In genomic region chr4:10612476-10612875, GRCh38 we compare ENCODE assay signal across 18 cellular contexts.
DNase-seq lines count a peak whose midpoint lies in the region; ATAC-seq and TF ChIP-seq lines count a peak whose summit lies in the region.
"Had no signal": no experiment of that assay in that cellular context is flagged by ENCODE, and none has a peak within 500 bp of the region (broad histone marks: within the 10 kb centered on the region; RNA-seq: fewer than 3 reads in every experiment).

No MANE protein-coding gene starts in this region.

- H2AFZ ChIP-seq in HCT116 (ENCODE audit: low read depth, low read length, poor library complexity, severe bottlenecking), result peak overlapping the region; percentile 82
- H2AFZ ChIP-seq in IMR-90 (replicated peaks; ENCODE audit: low read length, poor library complexity), result no peak overlapping the region

- no CpG with 5 or more reads among the region's 2 CpGs for WGBS in IMR-90 (ENCODE audit: extremely low coverage in 2 of 2, insufficient read length in 1 of 2), 2 experiments
- WGBS in endodermal cell (ENCODE audit: insufficient coverage in 1 of 2, insufficient read length in 1 of 2), 2 experiments, result 94 to 100% methylated on average over 1 to 2 of the region's 2 CpGs
- 86 to 100% methylated on average over 1 of the region's 2 CpGs for WGBS in mesodermal cell (ENCODE audit: insufficient coverage in 2 of 2), 2 experiments

- H3K4me1 Mint-ChIP-seq in endodermal cell, result peaks cover 21% of the 10 kb centered on the region
- no peaks in the 10 kb centered on the region for H3K4me1 Mint-ChIP-seq in WTC11
- H3K4me1 Mint-ChIP-seq: B cell, H9 had no signal

- H3K4me3 Mint-ChIP-seq in endodermal cell, result no peak overlapping the region
- no peak overlapping the region for H3K4me3 Mint-ChIP-seq in WTC11
- H3K4me3 Mint-ChIP-seq: B cell; CD8-positive, alpha-beta T cell; H9; IgD-negative memory B cell had no signal

- no peaks in the 10 kb centered on the region for H3K79me1 ChIP-seq in IMR-90 (ENCODE audit: low read depth in 1 of 2, low read length in 2 of 2)

- peak overlapping the region; percentile 29 for H2AK9ac ChIP-seq in IMR-90 (replicated peaks; ENCODE audit: low read depth, low read length, poor library complexity)

- no peaks in the 10 kb centered on the region for H3K36me3 Mint-ChIP-seq in endodermal cell (ENCODE audit: low read depth)
- H3K36me3 Mint-ChIP-seq in WTC11, result peaks cover 56% of the 10 kb centered on the region
- H3K36me3 Mint-ChIP-seq: CD8-positive, alpha-beta T cell had no signal

- POLR2A ChIA-PET in HCT116 (lab: Charles Lee) (no interaction called here), IMR-90 (lab: Charles Lee; ENCODE audit: unreplicated experiment) (no interaction called here), WTC11 (lab: Charles Lee) (no interaction called here)

- peak overlapping the region; percentile 86 for H4K91ac ChIP-seq in IMR-90 (ENCODE audit: insufficient read depth, low read depth, low read length)

- H3K9ac ChIP-seq in HCT116 (ENCODE audit: low read length) (no peak overlapping the region), IMR-90 (ENCODE audit: low read depth, low read length) (no peak overlapping the region), endodermal cell (ENCODE audit: extremely low read depth, low read length, poor library complexity, severe bottlenecking) (no peak overlapping the region)
- H3K9ac ChIP-seq: BLaER1 treated with 17β-estradiol and CSF1 and Interleukin-3, amounts not matched to agents 10 nM and 100 nM had no signal

- no TSS peak for BruUV-seq in HCT116 (replicated peaks; lab: Mats Ljungman, UMichigan)
- no TSS peak for BruUV-seq in IMR-90 (replicated peaks; lab: Mats Ljungman, UMichigan)

- H2BK120ac ChIP-seq in IMR-90 (ENCODE audit: low read depth, low read length), result peak overlapping the region; percentile 97

- peak overlapping the region; percentile 99 for H2BK20ac ChIP-seq in IMR-90 (ENCODE audit: low read depth, low read length)

- H4K20me1 ChIP-seq in HCT116 (ENCODE audit: insufficient read depth) (no peaks in the 10 kb centered on the region), IMR-90 (ENCODE audit: insufficient read depth, low read length) (no peaks in the 10 kb centered on the region)
- H4K20me1 ChIP-seq: BLaER1 treated with 17β-estradiol and CSF1 and Interleukin-3, amounts not matched to agents 10 nM and 100 nM had no signal

- no peak overlapping the region; the same call in 1 of the 2 replicates for H3K56ac ChIP-seq in IMR-90 (ENCODE audit: extremely low read depth, insufficient read depth, low read length)

- peak overlapping the region; percentile 95 for H3K14ac ChIP-seq in IMR-90 (replicated peaks; ENCODE audit: low read depth, low read length)

- TF ChIP-seq POLR2A in HCT116 (IDR thresholded peaks at IDR 0.05; ENCODE audit: borderline replicate concordance, extremely low read depth, insufficient read depth, insufficient read length) (no peak), IMR-90 (IDR thresholded peaks at IDR 0.05; ENCODE audit: low read depth, low read length) (no peak)

- peaks cover 12 to 21% of the 10 kb centered on the region in 2 experiments for H3K4me1 ChIP-seq in HCT116 (ENCODE audit: control insufficient read depth in 1 of 2, insufficient read depth in 2 of 2, low read length in 2 of 2)
- peaks cover 8% of the 10 kb centered on the region for H3K4me1 ChIP-seq in IMR-90 (ENCODE audit: control insufficient read depth, insufficient read depth, low read length)
- H3K4me1 ChIP-seq in endodermal cell (ENCODE audit: control insufficient read depth, insufficient read depth, low read length), result no peaks in the 10 kb centered on the region
- peaks cover 29% of the 10 kb centered on the region for H3K4me1 ChIP-seq in mesodermal cell (ENCODE audit: control insufficient read depth, insufficient read depth, low read length, poor library complexity, severe bottlenecking)

- H3K27ac Mint-ChIP-seq in endodermal cell, result no peak overlapping the region
- no peak overlapping the region for H3K27ac Mint-ChIP-seq in WTC11
- H3K27ac Mint-ChIP-seq: B cell; CD8-positive, alpha-beta T cell; H9; IgD-negative memory B cell had no signal

- DNase-seq in HCT116 (ENCODE audit: low read depth, low spot score) (no peak), IMR-90 (no peak), endodermal cell (no peak), islet precursor cell (no peak), WTC11 (ENCODE audit: low spot score) (no peak)
- DNase-seq in activated T-cell treated with anti-CD3 and anti-CD28 coated beads, Interleukin-2, amount 50 U/mL, for 1 hour, result no peak
- DNase-seq: CD8-positive, alpha-beta T cell; DMS 273 treated with DMSO at 0.1 percent for 48 hours; DND-41; EL; H9; KBM-7 had no signal

- dilution Hi-C loops in IMR-90 (cut with HindIII; ENCODE audit: low sequenced_read_pairs, unreplicated experiment), result no loop called here

- peak overlapping the region; percentile 96; the same call in 2 of the 3 replicates for H2BK15ac ChIP-seq in IMR-90 (ENCODE audit: low read depth, low read length)

- peak overlapping the region; percentile 68 for H3K18ac ChIP-seq in IMR-90 (ENCODE audit: low read depth, low read length)

- TF ChIP-seq CTCF in HCT116 (IDR thresholded peaks at IDR 0.05 in 2 of 3, conservative IDR thresholded peaks at IDR 0.05 in 1 of 3; ENCODE audit: borderline replicate concordance in 1 of 3, insufficient read depth in 1 of 3, low read depth in 2 of 3, low read length in 2 of 3) (no peak), IMR-90 (conservative IDR thresholded peaks at IDR 0.05; ENCODE audit: low read depth, low read length) (no peak), endodermal cell (conservative IDR thresholded peaks at IDR 0.05) (no peak), WTC11 (IDR thresholded peaks at IDR 0.05) (no peak)

- peak overlapping the region; percentile 92 for H2BK5ac ChIP-seq in IMR-90 (ENCODE audit: low read depth, low read length, poor library complexity, severe bottlenecking)

- H3K27ac ChIP-seq in HCT116 (ENCODE audit: low read depth, low read length), result no peak overlapping the region
- no peak overlapping the region for H3K27ac ChIP-seq in IMR-90 (ENCODE audit: insufficient read depth, low read length)
- H3K27ac ChIP-seq in endodermal cell (ENCODE audit: low read depth, low read length), result no peak overlapping the region
- H3K27ac ChIP-seq in mesodermal cell (ENCODE audit: low read depth, low read length, severe bottlenecking), result peak overlapping the region; percentile 84
- H3K27ac ChIP-seq: BLaER1 treated with 17β-estradiol and CSF1 and Interleukin-3, amounts not matched to agents 10 nM and 100 nM; HL-60 had no signal

- H3K4me3 ChIP-seq in HCT116 (replicated peaks in 1 of 2; ENCODE audit: low read depth in 1 of 2, low read length in 2 of 2) (no peak overlapping the region), IMR-90 (ENCODE audit: insufficient read depth, low read depth, low read length) (no peak overlapping the region), endodermal cell (ENCODE audit: low read length) (peak overlapping the region; percentile 22), mesodermal cell (ENCODE audit: extremely low read depth, insufficient read depth, low read length, poor library complexity, severe bottlenecking) (no peak overlapping the region)
- H3K4me3 ChIP-seq: BLaER1 treated with 17β-estradiol and CSF1 and Interleukin-3, amounts not matched to agents 10 nM and 100 nM; GM12878 had no signal

- ATAC-seq in HCT116 (no peak), IMR-90 (ENCODE audit: low read depth) (no peak), WTC11 (no peak)
- ATAC-seq: CD8-positive, alpha-beta T cell; GM12878 had no signal

- H3K9me3 Mint-ChIP-seq in endodermal cell, result peaks cover 2% of the 10 kb centered on the region
- H3K9me3 Mint-ChIP-seq in WTC11, result peaks cover 75% of the 10 kb centered on the region
- H3K9me3 Mint-ChIP-seq: CD8-positive, alpha-beta T cell; H9; IgD-negative memory B cell had no signal

- no peaks in the 10 kb centered on the region for H3K79me2 ChIP-seq in HCT116 (ENCODE audit: insufficient read depth, low read length)

- peak overlapping the region; percentile 95 for H3K4ac ChIP-seq in IMR-90 (ENCODE audit: low read depth, low read length)

- peak overlapping the region; percentile 25 to 93; a peak in 3 of 4 replicates for H4K8ac ChIP-seq in IMR-90 (ENCODE audit: low read depth in 2 of 2, low read length in 2 of 2)

- H3K23ac ChIP-seq in IMR-90 (ENCODE audit: low read depth, low read length), result no peak overlapping the region

- H3K36me3 ChIP-seq in HCT116 (ENCODE audit: control insufficient read depth in 1 of 2, insufficient read depth in 2 of 2, low read length in 2 of 2) (no peaks in the 10 kb centered on the region), IMR-90 (ENCODE audit: control insufficient read depth, insufficient read depth, low read length) (no peaks in the 10 kb centered on the region), endodermal cell (ENCODE audit: control insufficient read depth, insufficient read depth, low read length) (no peaks in the 10 kb centered on the region), mesodermal cell (ENCODE audit: control insufficient read depth, insufficient read depth, low read length) (no peaks in the 10 kb centered on the region)
- H3K36me3 ChIP-seq: BLaER1 treated with 17β-estradiol and CSF1 and Interleukin-3, amounts not matched to agents 10 nM and 100 nM had no signal

- H3K4me2 ChIP-seq in HCT116 (ENCODE audit: low read length), result peak overlapping the region; percentile 72; the same call in 1 of the 2 replicates
- H3K4me2 ChIP-seq in IMR-90 (ENCODE audit: low read depth, low read length), result no peak overlapping the region
- H3K4me2 ChIP-seq: BLaER1 treated with 17β-estradiol and CSF1 and Interleukin-3, amounts not matched to agents 10 nM and 100 nM had no signal

- H3K9me3 ChIP-seq in HCT116 (ENCODE audit: control insufficient read depth in 1 of 2, insufficient read depth in 1 of 2, low read depth in 1 of 2, low read length in 2 of 2) (no peaks in the 10 kb centered on the region), IMR-90 (ENCODE audit: control insufficient read depth, insufficient read depth, low read length) (no peaks in the 10 kb centered on the region), endodermal cell (ENCODE audit: control insufficient read depth, low read length) (no peaks in the 10 kb centered on the region), mesodermal cell (ENCODE audit: control insufficient read depth, low read length) (no peaks in the 10 kb centered on the region)
- H3K9me3 ChIP-seq: BLaER1 treated with 17β-estradiol and CSF1 and Interleukin-3, amounts not matched to agents 10 nM and 100 nM had no signal

- H3K27me3 ChIP-seq in HCT116 (ENCODE audit: insufficient read depth, low read length), result no peaks in the 10 kb centered on the region
- H3K27me3 ChIP-seq in IMR-90 (ENCODE audit: control insufficient read depth, insufficient read depth, low read length), result no peaks in the 10 kb centered on the region
- no peaks in the 10 kb centered on the region for H3K27me3 ChIP-seq in endodermal cell (ENCODE audit: control insufficient read depth, insufficient read depth, low read length, poor library complexity, severe bottlenecking)
- H3K27me3 ChIP-seq: BLaER1 treated with 17β-estradiol and CSF1 and Interleukin-3, amounts not matched to agents 10 nM and 100 nM had no signal

- H3K27me3 Mint-ChIP-seq in endodermal cell (ENCODE audit: insufficient read depth), result no peaks in the 10 kb centered on the region
- peaks cover 8% of the 10 kb centered on the region for H3K27me3 Mint-ChIP-seq in WTC11 (ENCODE audit: low read depth)
- H3K27me3 Mint-ChIP-seq: B cell had no signal

- no peaks in the 10 kb centered on the region for H3K9me2 ChIP-seq in HCT116 (ENCODE audit: insufficient read depth)

- H3K9me1 ChIP-seq in IMR-90 (ENCODE audit: insufficient read depth, low read length), result peaks cover 11% of the 10 kb centered on the region

- peak overlapping the region; percentile 67; the same call in 1 of the 2 replicates for H2AK5ac ChIP-seq in IMR-90 (ENCODE audit: low read depth, low read length)

- intact Hi-C loops in HCT116 (cut with micrococcal nuclease) (no loop called here), IMR-90 (cut with micrococcal nuclease) (no loop called here)

- H4K5ac ChIP-seq in IMR-90 (ENCODE audit: low read depth, low read length), result peak overlapping the region; percentile 53; the same call in 1 of the 2 replicates

- no peak for TF ChIP-seq RAD21 in HCT116 (IDR thresholded peaks at IDR 0.05; ENCODE audit: low read depth)
- TF ChIP-seq RAD21 in IMR-90 (IDR thresholded peaks at IDR 0.05; ENCODE audit: low read length), result no peak

- CTCF ChIA-PET in HCT116 (lab: Charles Lee), result no interaction called here
- CTCF ChIA-PET in IMR-90 (lab: Yijun Ruan, JAX), result no interaction called here
- CTCF ChIA-PET in WTC11 (lab: Charles Lee), result no interaction called here

- in situ Hi-C loops in IMR-90 (cut with MboI; ENCODE audit: low sequenced_read_pairs), result no loop called here

- RAD21 ChIA-PET in HCT116 (lab: Charles Lee; ENCODE audit: low non-redundant PET in 1 of 2, low total read pairs in 2 of 2, uncharacterized antibody in 2 of 2, unreplicated experiment in 2 of 2), result no interaction called here
